In the genomic region with DNA sequence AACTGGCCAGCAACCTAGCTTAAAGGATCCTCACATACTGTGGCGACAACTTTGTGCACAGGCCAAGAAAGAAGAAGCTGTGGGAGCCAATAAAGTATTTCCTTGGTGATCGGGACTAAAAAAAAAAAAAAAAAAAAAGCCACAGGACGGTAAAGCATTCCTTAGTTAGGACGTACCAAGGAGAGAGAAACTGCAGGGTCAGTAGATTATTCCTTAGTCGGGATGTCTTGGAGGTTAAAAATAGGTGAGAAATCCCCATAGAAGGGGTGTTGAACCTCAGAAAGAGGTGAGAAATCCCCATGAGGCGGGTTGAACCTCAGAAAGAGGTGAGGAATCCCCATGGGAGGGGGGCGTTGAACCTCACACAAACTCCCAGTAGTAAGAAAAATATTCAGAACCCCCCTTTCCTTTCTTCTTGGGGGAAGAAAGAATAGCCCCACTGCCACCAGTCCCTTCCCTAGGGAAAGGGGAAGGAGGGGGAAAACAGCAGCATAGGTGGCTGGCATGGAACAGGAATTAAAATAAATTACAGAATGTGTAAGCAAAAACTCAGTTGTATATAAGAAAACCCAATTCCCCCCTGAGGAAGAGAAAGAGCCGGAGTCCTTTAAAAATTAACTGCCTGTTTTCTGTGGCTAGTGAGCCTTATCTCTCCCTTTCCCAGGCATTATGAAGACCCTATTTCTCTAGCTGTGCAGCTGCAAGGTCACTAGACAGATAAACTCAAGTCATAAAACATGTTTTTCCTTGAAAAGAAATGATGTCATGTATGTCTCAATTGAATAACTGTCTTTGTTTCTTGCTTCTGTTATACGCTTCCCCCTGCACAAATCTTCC, we compare ENCODE assay signal across 11 cellular contexts. TPM values are rescaled to one million over a fixed set of nuclear protein-coding genes. Genes with fewer than 3 reads are reported as not detected.
DNase-seq lines count a peak whose midpoint lies in the region; ATAC-seq, FAIRE-seq and TF ChIP-seq lines count a peak whose summit lies in the region.
"Had no signal": no experiment of that assay in that cellular context is flagged by ENCODE, and none has a peak within 500 bp of the region (broad histone marks: within the 10 kb centered on the region; RNA-seq: fewer than 3 reads in every experiment).

No MANE protein-coding gene starts in this region.

- peaks cover 15% of the 10 kb centered on the region; the same call in 1 of the 2 replicates for H3K4me1 ChIP-seq in H9 (ENCODE audit: insufficient read depth, low read length)
- H3K4me1 ChIP-seq in small intestine (ENCODE audit: control insufficient read depth in 2 of 2, insufficient read depth in 1 of 2, low read depth in 1 of 2, low read length in 1 of 2), result peaks cover 0 to 2% of the 10 kb centered on the region in 2 donors

- H3T11ph ChIP-seq in H9 (ENCODE audit: low read length), result no peak overlapping the region

- no peak overlapping the region for H2BK5ac ChIP-seq in H9 (ENCODE audit: insufficient read length, low read length)

- H3K27ac Mint-ChIP-seq in H9, result peak overlapping the region in 2 of 3 experiments; percentile 34 to 65; a peak in 2 of 7 replicates

- ATAC-seq in HG02884 (IDR thresholded peaks at IDR 0.05; ENCODE audit: unreplicated experiment), result no peak
- ATAC-seq in HG03139 (IDR thresholded peaks at IDR 0.05; ENCODE audit: unreplicated experiment), result no peak

- no peak overlapping the region for H3K9ac ChIP-seq in H9 (ENCODE audit: extremely low read depth, insufficient read length, low read length)

- H3K27me3 ChIP-seq in H9 (ENCODE audit: insufficient read depth, low read length) (no peaks in the 10 kb centered on the region), small intestine (ENCODE audit: control insufficient read depth in 2 of 2, insufficient read depth in 2 of 2, low read length in 2 of 2) (no peaks in the 10 kb centered on the region)

- peak overlapping the region; percentile 99 for H3K4me2 ChIP-seq in H9 (ENCODE audit: insufficient read depth, insufficient read length, low read length)

- H3K23me2 ChIP-seq in H9 (ENCODE audit: insufficient read length, low read depth, low read length, poor library complexity, severe bottlenecking), result peaks cover 12% of the 10 kb centered on the region

- H3K79me1 ChIP-seq in H9 (ENCODE audit: insufficient read depth, low read depth, low read length, poor library complexity, severe bottlenecking), result no peaks in the 10 kb centered on the region

- no peaks in the 10 kb centered on the region for H4K20me1 ChIP-seq in H9 (ENCODE audit: control insufficient read depth, insufficient read depth, insufficient read length)

- peak overlapping the region; percentile 29 for H3K18ac ChIP-seq in H9 (ENCODE audit: insufficient read length, low read depth, low read length)

- H3K9me3 Mint-ChIP-seq in H9, result peaks cover 5 to 9% of the 10 kb centered on the region in 2 experiments; a peak in 3 of 5 replicates

- H4K5ac ChIP-seq in H9 (ENCODE audit: insufficient read length, low read depth, low read length), result no peak overlapping the region

- no peak overlapping the region for H2BK120ac ChIP-seq in H9 (ENCODE audit: low read depth, low read length, poor library complexity, severe bottlenecking)

- in situ Hi-C loops in GM13976 (cut with MboI; ENCODE audit: low sequenced_read_pairs, unreplicated experiment), result no loop called here

- H3K4me1 Mint-ChIP-seq in H9, result peaks cover 30 to 32% of the 10 kb centered on the region in 2 experiments

- H3K23ac ChIP-seq in H9 (ENCODE audit: insufficient read length, low read depth, low read length), result no peak overlapping the region

- POLR2A ChIA-PET in RWPE1 (lab: Yijun Ruan, JAX; ENCODE audit: low non-redundant PET), result interaction anchor here (0.7 kb wide), 1 partner anchor 30 kb away, joined by 5 read pairs; no protein-coding TSS in a partner anchor

- H3K27ac ChIP-seq in H9 (ENCODE audit: insufficient read length, low read depth, low read length), result no peak overlapping the region
- peak overlapping the region; percentile 96 for H3K27ac ChIP-seq in RWPE1
- peak overlapping the region in 1 of 2 donors; percentile 95 for H3K27ac ChIP-seq in small intestine (ENCODE audit: low read depth in 1 of 2, low read length in 1 of 2)
- H3K27ac ChIP-seq: WERI-Rb-1 had no signal

- CTCF ChIA-PET in RWPE1 (lab: Yijun Ruan, JAX), result no interaction called here

- H3K56ac ChIP-seq in H9 (ENCODE audit: insufficient read length, low read depth, low read length), result no peak overlapping the region

- no peak overlapping the region for H2AFZ ChIP-seq in H9 (ENCODE audit: low read length)

- no peak overlapping the region for H2AK5ac ChIP-seq in H9 (ENCODE audit: insufficient read length, low read length)

- H2BK12ac ChIP-seq in H9 (ENCODE audit: insufficient read length, low read depth, low read length), result no peak overlapping the region

- no peak overlapping the region for H3K4ac ChIP-seq in H9 (ENCODE audit: low read depth, low read length)

- H3K9me3 ChIP-seq in H9 (ENCODE audit: control insufficient read depth, low read depth, low read length) (no peaks in the 10 kb centered on the region), small intestine (ENCODE audit: control insufficient read depth, low read depth) (no peaks in the 10 kb centered on the region)

- no peak overlapping the region for H3K4me3 ChIP-seq in small intestine (ENCODE audit: low read depth in 1 of 2, low read length in 2 of 2)

- no peak overlapping the region for H2BK15ac ChIP-seq in H9 (ENCODE audit: low read depth, low read length)

- no peak overlapping the region for H2BK20ac ChIP-seq in H9 (ENCODE audit: low read depth, low read length, poor library complexity, severe bottlenecking)

- FAIRE-seq in small intestine (lab: Jason Lieb, UNC), result no peak

- H4K8ac ChIP-seq in H9 (replicated peaks; ENCODE audit: insufficient read length, low read depth, low read length), result no peak overlapping the region

- WGBS in H9 (ENCODE audit: extremely low coverage, insufficient read length, low lambda C conversion rate), result no CpG with 5 or more reads among the region's 9 CpGs
- WGBS in small intestine, 3 donors, result 20 to 39% (median 25%) methylated on average over 9 of the region's 9 CpGs

- H3K4me3 Mint-ChIP-seq in H9, result no peak overlapping the region; a peak in 1 of 5 replicates

- no peaks in the 10 kb centered on the region for H3K79me2 ChIP-seq in H9 (ENCODE audit: insufficient read depth, low read length)

- no peak for TF ChIP-seq CTCF in H9 (conservative IDR thresholded peaks at IDR 0.05)
- TF ChIP-seq CTCF in RWPE1 (conservative IDR thresholded peaks at IDR 0.05; ENCODE audit: low read depth), result no peak
- no peak for TF ChIP-seq CTCF in GM13976 (IDR thresholded peaks at IDR 0.05; ENCODE audit: borderline replicate concordance, control extremely low read depth, extremely low read depth, insufficient read depth, missing control alignments)

- H4K91ac ChIP-seq in H9 (ENCODE audit: insufficient read length, low read depth, low read length), result no peak overlapping the region

- H3K36me3 Mint-ChIP-seq in H9 (ENCODE audit: insufficient read depth in 1 of 3, low read depth in 3 of 3), result peaks cover 3 to 18% (median 5%) of the 10 kb centered on the region in 3 experiments; a peak in 6 of 7 replicates

- no peaks in the 10 kb centered on the region; the same call in 1 of the 2 replicates for H3K27me3 Mint-ChIP-seq in H9 (ENCODE audit: low read depth)

- H3K36me3 ChIP-seq in small intestine (ENCODE audit: control insufficient read depth in 2 of 2, insufficient read depth in 2 of 2, low read length in 2 of 2), result peaks cover 0 to 1% of the 10 kb centered on the region in 2 donors
- H3K36me3 ChIP-seq: WERI-Rb-1 had no signal

- DNase-seq in H9 (no peak), RWPE1 (ENCODE audit: low spot score) (no peak), globus pallidus (ENCODE audit: low spot score) (peak; percentile 48), small intestine (peak; percentile 23), GM13976 (ENCODE audit: low spot score) (no peak), iPS-NIHi11 (ENCODE audit: low spot score) (no peak)
- DNase-seq: foreskin fibroblast, WERI-Rb-1 had no signal

- no peak overlapping the region for H3K14ac ChIP-seq in H9 (ENCODE audit: insufficient read depth, low read length)

RNA-seq across cellular contexts. Expression of gene KLRK1, which starts 26.8 kb away (rescaled TPM):
- total RNA-seq in H9 (2021), result not detected in 2 replicates
- polyA plus RNA-seq in small intestine, result 1 to 10 TPM in 2 of 3 donors, not detected in 1; 3.4 to 5.9 TPM
- total RNA-seq: HT1080 had no signal

RNA-seq across cellular contexts. Expression of gene KLRC4, which starts 46.5 kb away (rescaled TPM):
- not detected in 2 replicates for total RNA-seq in H9 (2021)
- under 1 TPM in 1 of 3 donors, not detected in 2; 0.06 TPM for polyA plus RNA-seq in small intestine
- total RNA-seq: HT1080 had no signal

RNA-seq across cellular contexts. Expression of gene KLRD1, which starts 55.4 kb away (rescaled TPM):
- total RNA-seq in H9 (2021), result not detected in 2 replicates
- polyA plus RNA-seq in small intestine, result 1 to 10 TPM in 2 of 3 donors, not detected in 1; 1.4 to 3.0 TPM
- total RNA-seq: HT1080 had no signal

RNA-seq across cellular contexts. Expression of gene KLRC3, which starts 57.3 kb away (rescaled TPM):
- not detected in 2 replicates for total RNA-seq in H9 (2021)
- polyA plus RNA-seq in small intestine, result under 1 TPM in 1 of 3 donors, not detected in 2; 0.37 TPM
- total RNA-seq: HT1080 had no signal

Comparison
In these comparisons a context has a peak if more than half of its experiments do, and no peak if none do; other contexts are left out.
1. DNase-seq: peak in globus pallidus (single experiment) and small intestine (single experiment); none in H9 (single experiment), RWPE1 (single experiment), GM13976 (single experiment) and iPS-NIHi11 (single experiment).